ENCODE assay signal across 37 cellular contexts in the genomic region with DNA sequence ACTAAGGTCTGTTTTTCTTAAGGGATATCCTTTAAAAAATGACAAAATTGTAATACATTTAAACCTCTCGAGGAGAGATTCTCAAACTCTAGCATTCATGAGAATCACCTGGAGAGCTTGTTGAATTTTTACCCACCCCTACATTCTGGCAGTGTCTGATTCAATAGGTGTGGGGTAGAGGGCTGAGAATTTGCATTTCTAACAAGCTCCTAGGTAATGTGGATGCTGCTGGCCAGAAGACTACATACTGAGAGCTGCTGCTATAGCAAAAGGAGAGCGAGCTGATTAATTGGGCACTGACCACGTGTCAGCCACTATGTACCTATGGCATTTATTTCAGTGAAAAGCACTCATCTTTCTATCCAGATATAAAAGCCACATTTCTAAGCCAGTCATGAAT.
"Had no signal": no experiment of that assay in that cellular context is flagged by ENCODE, and none has a peak within 500 bp of the region (broad histone marks: within the 10 kb centered on the region; RNA-seq: fewer than 3 reads in every experiment).

No MANE protein-coding gene starts in this region.

- H3K27ac ChIP-seq: adrenal gland, ascending aorta, body of pancreas, brain microvascular endothelial cell, breast epithelium, cardiac muscle cell had no signal

- H3K4me3 ChIP-seq: adrenal gland, ascending aorta, body of pancreas, breast epithelium, cardiac muscle cell had no signal

- H3K27me3 Mint-ChIP-seq: activated naive CD4-positive, alpha-beta T cell treated with anti-CD3 and anti-CD28 coated beads, Interleukin-2, amount 10 ng/mL, durations not matched to agents 7 days and 5 days; activated naive CD4-positive, alpha-beta T cell treated with anti-CD3 and anti-CD28 coated beads, Interleukin-2, amount 50 U/mL, for 24 hours; activated naive CD8-positive, alpha-beta T cell treated with anti-CD3 and anti-CD28 coated beads, Interleukin-2, amount 10 ng/mL, durations not matched to agents 7 days and 5 days; activated naive CD8-positive, alpha-beta T cell treated with anti-CD3 and anti-CD28 coated beads, Interleukin-2, amount 50 U/mL, for 24 hours; activated T-cell treated with anti-CD3 and anti-CD28 coated beads, Interleukin-2, amount 50 U/mL, for 24 hours; central memory CD8-positive, alpha-beta T cell had no signal

- H3K36me3 Mint-ChIP-seq: activated naive CD4-positive, alpha-beta T cell treated with anti-CD3 and anti-CD28 coated beads, Interleukin-2, amount 10 ng/mL, durations not matched to agents 7 days and 5 days; activated naive CD4-positive, alpha-beta T cell treated with anti-CD3 and anti-CD28 coated beads, Interleukin-2, amount 50 U/mL, for 24 hours; activated naive CD4-positive, alpha-beta T cell treated with anti-CD3 and anti-CD28 coated beads, Interleukin-2, amount 50 U/mL, for 72 hours; activated naive CD8-positive, alpha-beta T cell; activated naive CD8-positive, alpha-beta T cell treated with anti-CD3 and anti-CD28 coated beads for 36 hours; activated naive CD8-positive, alpha-beta T cell treated with anti-CD3 and anti-CD28 coated beads, Interleukin-2, amount 10 ng/mL, durations not matched to agents 7 days and 5 days; brain had no signal

- H3K4me3 Mint-ChIP-seq: activated naive CD4-positive, alpha-beta T cell treated with anti-CD3 and anti-CD28 coated beads for 36 hours; activated naive CD4-positive, alpha-beta T cell treated with anti-CD3 and anti-CD28 coated beads, Interleukin-2, amount 10 ng/mL, durations not matched to agents 7 days and 5 days; activated naive CD4-positive, alpha-beta T cell treated with anti-CD3 and anti-CD28 coated beads, Interleukin-2, amount 50 U/mL, for 24 hours; activated naive CD8-positive, alpha-beta T cell; activated naive CD8-positive, alpha-beta T cell treated with anti-CD3 and anti-CD28 coated beads for 36 hours; activated naive CD8-positive, alpha-beta T cell treated with anti-CD3 and anti-CD28 coated beads, Interleukin-2, amount 10 ng/mL, durations not matched to agents 7 days and 5 days; activated naive CD8-positive, alpha-beta T cell treated with anti-CD3 and anti-CD28 coated beads, Interleukin-2, amount 50 U/mL, for 24 hours; activated T-cell treated with anti-CD3 and anti-CD28 coated beads, Interleukin-2, amount 50 U/mL, for 24 hours; activated T-cell treated with anti-CD3 and anti-CD28 coated beads, Interleukin-2, amount 50 U/mL, for 4 hours; activated T-cell treated with anti-CD3 and anti-CD28 coated beads, Interleukin-2, amount 50 U/mL, for 72 hours; activated T-helper 1 cell treated with anti-CD3 and anti-CD28 coated beads, Interleukin-12 subunit alpha, Interleukin-12 subunit beta, Interleukin-2, Interleukin-4 antibody, amounts not matched to agents 30 ng/mL and 10 ng/mL and 1 ng/mL, durations not matched to agents 14 hours and 24 hours and 36 hours; activated T-helper 17 cell treated with anti-CD3 and anti-CD28 coated beads, Interleukin-2, amount 50 U/mL, for 72 hours; brain; central memory CD8-positive, alpha-beta T cell had no signal

- DNase-seq: activated effector memory CD4-positive, alpha-beta T cell treated with anti-CD3 and anti-CD28 coated beads, Interleukin-2, amount 50 U/mL, for 16 hours; activated effector memory CD4-positive, alpha-beta T cell treated with Interleukin-2 at 50 U/mL for 16 hours; activated gamma-delta T cell; activated gamma-delta T cell treated with Interleukin-2 at 50 U/mL for 16 hours; activated naive CD4-positive, alpha-beta T cell; activated naive CD4-positive, alpha-beta T cell treated with anti-CD3 and anti-CD28 coated beads for 36 hours; activated naive CD4-positive, alpha-beta T cell treated with anti-CD3 and anti-CD28 coated beads, Interleukin-2, amount 10 ng/mL, durations not matched to agents 7 days and 5 days; activated naive CD4-positive, alpha-beta T cell treated with anti-CD3 and anti-CD28 coated beads, Interleukin-2, amount 50 U/mL, for 16 hours; activated naive CD4-positive, alpha-beta T cell treated with Interleukin-2 at 50 U/mL for 16 hours; activated naive CD8-positive, alpha-beta T cell treated with anti-CD3 and anti-CD28 coated beads for 36 hours; activated naive CD8-positive, alpha-beta T cell treated with anti-CD3 and anti-CD28 coated beads, Interleukin-2, amount 10 ng/mL, durations not matched to agents 7 days and 5 days; activated naive CD8-positive, alpha-beta T cell treated with anti-CD3 and anti-CD28 coated beads, Interleukin-2, amount 50 U/mL, for 24 hours; activated T-cell treated with anti-CD3 and anti-CD28 coated beads, Interleukin-2, amount 50 U/mL, for 24 hours; activated T-cell treated with anti-CD3 and anti-CD28 coated beads, Interleukin-2, amount 50 U/mL, for 4 hours; activated T-cell treated with anti-CD3 and anti-CD28 coated beads, Interleukin-2, amount 50 U/mL, for 48 hours; activated T-cell treated with anti-CD3 and anti-CD28 coated beads, Interleukin-2, amount 50 U/mL, for 72 hours; adrenal gland; amniotic stem cell; amygdala; anterior cingulate cortex; aorta; body of pancreas; brain microvascular endothelial cell; caudate nucleus; central memory CD4-positive, alpha-beta T cell; cerebellar nuclear complex had no signal

- H3K4me1 ChIP-seq: adrenal gland, ascending aorta, body of pancreas, breast epithelium had no signal

- H3K36me3 ChIP-seq: adrenal gland, ascending aorta, brain microvascular endothelial cell, breast epithelium, cardiac muscle cell had no signal

- H3K9me3 ChIP-seq: adrenal gland, ascending aorta, body of pancreas, breast epithelium had no signal

- H3K27me3 ChIP-seq: adrenal gland, ascending aorta, body of pancreas, brain microvascular endothelial cell, breast epithelium, cardiac muscle cell had no signal

- H3K4me1 Mint-ChIP-seq: activated naive CD4-positive, alpha-beta T cell treated with anti-CD3 and anti-CD28 coated beads, Interleukin-2, amount 10 ng/mL, durations not matched to agents 7 days and 5 days; activated naive CD4-positive, alpha-beta T cell treated with anti-CD3 and anti-CD28 coated beads, Interleukin-2, amount 50 U/mL, for 24 hours; activated naive CD8-positive, alpha-beta T cell treated with anti-CD3 and anti-CD28 coated beads for 36 hours; activated naive CD8-positive, alpha-beta T cell treated with anti-CD3 and anti-CD28 coated beads, Interleukin-2, amount 10 ng/mL, durations not matched to agents 7 days and 5 days; activated naive CD8-positive, alpha-beta T cell treated with anti-CD3 and anti-CD28 coated beads, Interleukin-2, amount 50 U/mL, for 24 hours; activated T-helper 17 cell treated with anti-CD3 and anti-CD28 coated beads, Interleukin-2, amount 50 U/mL, for 72 hours; central memory CD8-positive, alpha-beta T cell had no signal

- H3K9me3 Mint-ChIP-seq: activated naive CD4-positive, alpha-beta T cell treated with anti-CD3 and anti-CD28 coated beads for 36 hours; activated naive CD4-positive, alpha-beta T cell treated with anti-CD3 and anti-CD28 coated beads, Interleukin-2, amount 10 ng/mL, durations not matched to agents 7 days and 5 days; activated naive CD4-positive, alpha-beta T cell treated with anti-CD3 and anti-CD28 coated beads, Interleukin-2, amount 50 U/mL, for 24 hours; activated naive CD8-positive, alpha-beta T cell treated with anti-CD3 and anti-CD28 coated beads, Interleukin-2, amount 10 ng/mL, durations not matched to agents 7 days and 5 days; activated naive CD8-positive, alpha-beta T cell treated with anti-CD3 and anti-CD28 coated beads, Interleukin-2, amount 50 U/mL, for 24 hours; activated T-cell treated with anti-CD3 and anti-CD28 coated beads, Interleukin-2, amount 50 U/mL, for 24 hours; activated T-cell treated with anti-CD3 and anti-CD28 coated beads, Interleukin-2, amount 50 U/mL, for 4 hours; activated T-helper 1 cell treated with anti-CD3 and anti-CD28 coated beads, Interleukin-12 subunit alpha, Interleukin-12 subunit beta, Interleukin-2, Interleukin-4 antibody, amounts not matched to agents 30 ng/mL and 10 ng/mL and 1 ng/mL, durations not matched to agents 14 hours and 24 hours and 36 hours; activated T-helper 17 cell treated with anti-CD3 and anti-CD28 coated beads, Interleukin-2, amount 50 U/mL, for 72 hours; activated T-helper 2 cell treated with anti-CD3 and anti-CD28 coated beads, Interferon-gamma antibody, Interleukin-2, Interleukin-4, amounts not matched to agents 10 μg/mL and 5 μg/mL and 100 μg/mL, durations not matched to agents 14 hours and 24 hours and 36 hours; brain had no signal

- ATAC-seq: activated naive CD4-positive, alpha-beta T cell treated with anti-CD3 and anti-CD28 coated beads, Interleukin-2, amount 50 U/mL, for 72 hours; activated naive CD8-positive, alpha-beta T cell treated with anti-CD3 and anti-CD28 coated beads, Interleukin-2, amount 50 U/mL, for 24 hours; activated T-cell treated with anti-CD3 and anti-CD28 coated beads, Interleukin-2, amount 50 U/mL, for 4 hours; activated T-cell treated with anti-CD3 and anti-CD28 coated beads, Interleukin-2, amount 50 U/mL, for 72 hours; activated T-helper 17 cell treated with anti-CD3 and anti-CD28 coated beads, Interleukin-2, amount 50 U/mL, for 72 hours; body of pancreas had no signal

- H3K27ac Mint-ChIP-seq: activated naive CD4-positive, alpha-beta T cell treated with anti-CD3 and anti-CD28 coated beads for 36 hours; activated naive CD4-positive, alpha-beta T cell treated with anti-CD3 and anti-CD28 coated beads, Interleukin-2, amount 10 ng/mL, durations not matched to agents 7 days and 5 days; activated naive CD4-positive, alpha-beta T cell treated with anti-CD3 and anti-CD28 coated beads, Interleukin-2, amount 50 U/mL, for 24 hours; activated naive CD4-positive, alpha-beta T cell treated with anti-CD3 and anti-CD28 coated beads, Interleukin-2, amount 50 U/mL, for 72 hours; activated naive CD8-positive, alpha-beta T cell; activated naive CD8-positive, alpha-beta T cell treated with anti-CD3 and anti-CD28 coated beads for 36 hours; activated naive CD8-positive, alpha-beta T cell treated with anti-CD3 and anti-CD28 coated beads, Interleukin-2, amount 10 ng/mL, durations not matched to agents 7 days and 5 days; activated naive CD8-positive, alpha-beta T cell treated with anti-CD3 and anti-CD28 coated beads, Interleukin-2, amount 50 U/mL, for 24 hours; activated T-cell treated with anti-CD3 and anti-CD28 coated beads, Interleukin-2, amount 50 U/mL, for 24 hours; activated T-cell treated with anti-CD3 and anti-CD28 coated beads, Interleukin-2, amount 50 U/mL, for 72 hours; activated T-helper 1 cell treated with anti-CD3 and anti-CD28 coated beads, Interleukin-12 subunit alpha, Interleukin-12 subunit beta, Interleukin-2, Interleukin-4 antibody, amounts not matched to agents 30 ng/mL and 10 ng/mL and 1 ng/mL, durations not matched to agents 14 hours and 24 hours and 36 hours; activated T-helper 17 cell treated with anti-CD3 and anti-CD28 coated beads, Interleukin-2, amount 50 U/mL, for 72 hours; activated T-helper 2 cell treated with anti-CD3 and anti-CD28 coated beads, Interferon-gamma antibody, Interleukin-2, Interleukin-4, amounts not matched to agents 10 μg/mL and 5 μg/mL and 100 μg/mL, durations not matched to agents 14 hours and 24 hours and 36 hours; brain had no signal
